18 cellular contexts compared by ENCODE assay signal in genomic region chr4:24266951-24267577, GRCh38.
DNase-seq lines count a peak whose midpoint lies in the region; ATAC-seq, FAIRE-seq and TF ChIP-seq lines count a peak whose summit lies in the region.
"Had no signal": no experiment of that assay in that cellular context is flagged by ENCODE, and none has a peak within 500 bp of the region (broad histone marks: within the 10 kb centered on the region; RNA-seq: fewer than 3 reads in every experiment).

No MANE protein-coding gene starts in this region.

- no peak overlapping the region for H3K27ac ChIP-seq in left lung
- H3K27ac ChIP-seq: heart left ventricle, tibial artery had no signal

- H3K27me3 ChIP-seq in left lung = no peaks in the 10 kb centered on the region
- H3K27me3 ChIP-seq: heart left ventricle, tibial artery had no signal

- no peaks in the 10 kb centered on the region for H3K36me3 ChIP-seq in left lung
- H3K36me3 ChIP-seq: heart left ventricle, tibial artery had no signal

- TF ChIP-seq CTCF in epithelial cell of esophagus (IDR thresholded peaks at IDR 0.05; ENCODE audit: insufficient read depth, low read depth, low read length, missing control alignments) (no peak), left lung (IDR thresholded peaks at IDR 0.05) (no peak)

- H3K4me3 ChIP-seq in epithelial cell of esophagus (ENCODE audit: low read length) (no peak overlapping the region), left lung (no peak overlapping the region)
- H3K4me3 ChIP-seq: heart left ventricle, tibial artery had no signal

- peaks cover 0 to 5% of the 10 kb centered on the region in 2 donors for H3K4me1 ChIP-seq in left lung
- H3K4me1 ChIP-seq: heart left ventricle, tibial artery had no signal

- intact Hi-C loops in left lung (cut with DNase I) = no loop called here

- H3K9me3 ChIP-seq in left lung = no peaks in the 10 kb centered on the region
- H3K9me3 ChIP-seq: heart left ventricle, tibial artery had no signal

- FAIRE-seq in urothelium cell line (lab: Jason Lieb, UNC) = no peak
- FAIRE-seq: islet of Langerhans had no signal

- ATAC-seq in left lung = peak; percentile 58
- ATAC-seq in GM19467 (IDR thresholded peaks at IDR 0.05; ENCODE audit: unreplicated experiment) = no peak
- ATAC-seq: heart left ventricle had no signal

- DNase-seq in AG08395 (ENCODE audit: low spot score) = peak; percentile 54
- peak; percentile 73 for DNase-seq in M059J (ENCODE audit: low read depth)
- peak; percentile 88 for DNase-seq in epithelial cell of esophagus (ENCODE audit: low read depth)
- no peak for DNase-seq in left lung
- no peak for DNase-seq in NCI-H187 (lab: John Stamatoyannopoulos, UW)
- DNase-seq in urothelium cell line (ENCODE audit: low spot score) = no peak
- no peak for DNase-seq in T1000 (lab: John Stamatoyannopoulos, UW)
- DNase-seq: activated CD4-positive, alpha-beta T cell treated with anti-CD3 and anti-CD28 coated beads, Interleukin-2, amount 50 U/mL, for 48 hours; activated naive CD4-positive, alpha-beta T cell treated with anti-CD3 and anti-CD28 coated beads, Interleukin-2, amount 50 U/mL, for 16 hours; activated T-cell treated with anti-CD3 and anti-CD28 coated beads, Interleukin-2, amount 50 U/mL, for 1 hour; dermis blood vessel endothelial cell; DMS153; heart left ventricle; RPMI8226; stimulated activated naive CD4-positive, alpha-beta T cell; tibial artery had no signal

Comparison
In these comparisons a context has a peak if more than half of its experiments do, and no peak if none do; other contexts are left out.
1. DNase-seq: peak in AG08395 (single experiment), M059J (single experiment) and epithelial cell of esophagus (single experiment); none in left lung (0 of 2), NCI-H187 (0 of 2), urothelium cell line (single experiment) and T1000 (single experiment).